ENCODE assay signal across 8 cellular contexts in the genomic region with DNA sequence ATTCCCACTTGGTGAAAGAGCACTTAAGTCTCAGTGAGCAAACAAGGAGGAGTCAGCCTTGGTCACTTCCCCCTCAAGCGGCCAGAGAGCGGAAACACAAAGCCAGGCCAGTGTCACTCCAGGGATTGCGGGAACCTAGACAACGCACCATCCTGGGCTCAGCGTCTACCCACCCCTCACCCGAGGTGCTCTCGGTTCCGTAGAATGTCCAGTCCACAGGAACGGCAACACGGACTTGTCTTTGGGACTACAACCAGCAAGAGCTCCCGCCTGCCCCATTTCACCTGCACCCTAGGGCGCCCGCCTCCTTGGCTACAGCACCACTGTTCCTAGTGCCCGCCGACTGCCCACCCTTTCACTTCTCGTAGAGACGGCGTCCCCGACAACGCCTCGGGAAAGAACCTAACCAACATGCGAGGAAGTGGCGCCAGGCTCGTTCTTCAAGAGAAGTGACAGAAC. TPM values are rescaled to one million over a fixed set of nuclear protein-coding genes. Genes with fewer than 3 reads are reported as not detected.
DNase-seq lines count a peak whose midpoint lies in the region; ATAC-seq lines count a peak whose summit lies in the region.

No MANE protein-coding gene starts in this region.

- intact Hi-C loops in head of caudate nucleus (cut with DNase I), result no loop called here

- peak; percentile 52 for DNase-seq in DMS79 (lab: John Stamatoyannopoulos, UW)
- DNase-seq in HK-2 (ENCODE audit: unreplicated experiment), result peak; percentile 54
- peak; percentile 88 for DNase-seq in OCI-M1 (lab: John Stamatoyannopoulos, UW)
- DNase-seq in activated naive CD8-positive, alpha-beta T cell treated with anti-CD3 and anti-CD28 coated beads, Interleukin-2, amount 50 U/mL, for 16 hours (ENCODE audit: low read depth, low spot score), result peak; percentile 1
- peak in 37 of 42 donors; percentile 3 to 64 (median 37) for DNase-seq in head of caudate nucleus
- DNase-seq in occipital lobe (lab: John Stamatoyannopoulos, UW), result peak; percentile 26
- no peak for DNase-seq in NCI-H1694 (lab: John Stamatoyannopoulos, UW)

- ATAC-seq in GM21360 (IDR thresholded peaks at IDR 0.05; ENCODE audit: unreplicated experiment), result peak; percentile 34

RNA-seq across cellular contexts. Expression of a gene that starts 0.5 kb away (rescaled TPM):
- 73.9 TPM for total RNA-seq in occipital lobe

RNA-seq across cellular contexts. Expression of a gene that starts 0.6 kb away (rescaled TPM):
- total RNA-seq in occipital lobe, result 19.3 TPM
